Comparison of ENCODE assay signal across 2 cellular contexts in the genomic region with DNA sequence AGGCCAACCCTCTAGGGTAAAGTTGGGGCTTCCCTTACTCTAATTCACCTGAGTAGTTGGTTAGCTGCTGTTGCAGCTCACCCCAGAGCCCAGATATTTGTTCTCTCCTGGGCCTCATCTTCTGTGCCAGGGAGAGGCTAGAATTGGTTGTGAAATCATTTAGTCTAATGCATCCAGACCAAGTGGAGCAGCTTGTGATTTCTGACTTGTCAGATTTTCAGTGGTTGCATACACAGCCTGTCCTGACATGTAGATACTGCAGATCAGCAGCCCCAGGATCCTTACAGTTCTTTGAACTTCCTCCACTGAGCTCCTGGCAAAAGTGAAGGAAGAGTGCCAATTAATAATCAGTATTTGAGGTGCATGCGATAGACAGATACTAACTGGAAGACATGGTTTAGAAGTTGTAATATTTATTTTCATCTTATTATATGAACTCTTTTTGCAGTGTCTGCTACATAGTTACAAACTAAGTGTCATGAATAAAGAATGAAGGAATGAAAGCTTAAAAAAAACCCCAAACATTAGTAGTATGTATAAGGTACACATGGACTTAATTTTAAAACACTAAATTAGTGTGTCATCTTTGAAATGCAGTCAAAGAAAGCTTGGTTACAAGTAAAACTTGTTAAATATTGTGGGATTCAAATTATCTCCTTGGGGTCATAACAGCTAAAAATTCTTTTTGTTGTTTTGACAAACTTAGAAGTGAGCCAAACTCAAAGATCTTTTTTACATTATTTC.
TF ChIP-seq lines count a peak whose summit lies in the region.

No MANE protein-coding gene starts in this region.

TF ChIP-seq in SK-N-SH treated with all-trans-retinoic acid at 6 μM for 48 hours, 23 proteins besides CTCF, POLR2A, EP300 and RAD21 (continued from another document):
- TF ChIP-seq TSHZ2 (CRISPR knock-in tag; IDR thresholded peaks at IDR 0.05) (no peak), TOX (CRISPR knock-in tag; IDR thresholded peaks at IDR 0.05; ENCODE audit: borderline replicate concordance) (no peak), ARNTL (CRISPR knock-in tag; IDR thresholded peaks at IDR 0.05; ENCODE audit: borderline replicate concordance, low read depth) (no peak), RARB (CRISPR knock-in tag; IDR thresholded peaks at IDR 0.05) (no peak), CREB5 (CRISPR knock-in tag; IDR thresholded peaks at IDR 0.05; ENCODE audit: low read depth) (no peak)
- TF ChIP-seq, protein P1, sequence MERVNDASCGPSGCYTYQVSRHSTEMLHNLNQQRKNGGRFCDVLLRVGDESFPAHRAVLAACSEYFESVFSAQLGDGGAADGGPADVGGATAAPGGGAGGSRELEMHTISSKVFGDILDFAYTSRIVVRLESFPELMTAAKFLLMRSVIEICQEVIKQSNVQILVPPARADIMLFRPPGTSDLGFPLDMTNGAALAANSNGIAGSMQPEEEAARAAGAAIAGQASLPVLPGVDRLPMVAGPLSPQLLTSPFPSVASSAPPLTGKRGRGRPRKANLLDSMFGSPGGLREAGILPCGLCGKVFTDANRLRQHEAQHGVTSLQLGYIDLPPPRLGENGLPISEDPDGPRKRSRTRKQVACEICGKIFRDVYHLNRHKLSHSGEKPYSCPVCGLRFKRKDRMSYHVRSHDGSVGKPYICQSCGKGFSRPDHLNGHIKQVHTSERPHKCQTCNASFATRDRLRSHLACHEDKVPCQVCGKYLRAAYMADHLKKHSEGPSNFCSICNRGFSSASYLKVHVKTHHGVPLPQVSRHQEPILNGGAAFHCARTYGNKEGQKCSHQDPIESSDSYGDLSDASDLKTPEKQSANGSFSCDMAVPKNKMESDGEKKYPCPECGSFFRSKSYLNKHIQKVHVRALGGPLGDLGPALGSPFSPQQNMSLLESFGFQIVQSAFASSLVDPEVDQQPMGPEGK (CRISPR knock-in tag; IDR thresholded peaks at IDR 0.05; ENCODE audit: borderline replicate concordance) = no peak

TF ChIP-seq in SK-N-SH, 30 proteins besides CTCF, POLR2A, EP300 and RAD21 (continued from another document):
- no peak for TF ChIP-seq NFIC (IDR thresholded peaks at IDR 0.05; ENCODE audit: borderline replicate concordance)
- no peak for TF ChIP-seq GABPA (IDR thresholded peaks at IDR 0.05; ENCODE audit: low read depth)
- TF ChIP-seq, protein P2, sequence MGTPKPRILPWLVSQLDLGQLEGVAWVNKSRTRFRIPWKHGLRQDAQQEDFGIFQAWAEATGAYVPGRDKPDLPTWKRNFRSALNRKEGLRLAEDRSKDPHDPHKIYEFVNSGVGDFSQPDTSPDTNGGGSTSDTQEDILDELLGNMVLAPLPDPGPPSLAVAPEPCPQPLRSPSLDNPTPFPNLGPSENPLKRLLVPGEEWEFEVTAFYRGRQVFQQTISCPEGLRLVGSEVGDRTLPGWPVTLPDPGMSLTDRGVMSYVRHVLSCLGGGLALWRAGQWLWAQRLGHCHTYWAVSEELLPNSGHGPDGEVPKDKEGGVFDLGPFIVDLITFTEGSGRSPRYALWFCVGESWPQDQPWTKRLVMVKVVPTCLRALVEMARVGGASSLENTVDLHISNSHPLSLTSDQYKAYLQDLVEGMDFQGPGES (IDR thresholded peaks at IDR 0.05; ENCODE audit: low read depth, low read length) = no peak
- no peak for TF ChIP-seq MEF2A (IDR thresholded peaks at IDR 0.05; ENCODE audit: borderline replicate concordance, low read depth)
